ENCODE assay signal across 8 cellular contexts in the genomic region with DNA sequence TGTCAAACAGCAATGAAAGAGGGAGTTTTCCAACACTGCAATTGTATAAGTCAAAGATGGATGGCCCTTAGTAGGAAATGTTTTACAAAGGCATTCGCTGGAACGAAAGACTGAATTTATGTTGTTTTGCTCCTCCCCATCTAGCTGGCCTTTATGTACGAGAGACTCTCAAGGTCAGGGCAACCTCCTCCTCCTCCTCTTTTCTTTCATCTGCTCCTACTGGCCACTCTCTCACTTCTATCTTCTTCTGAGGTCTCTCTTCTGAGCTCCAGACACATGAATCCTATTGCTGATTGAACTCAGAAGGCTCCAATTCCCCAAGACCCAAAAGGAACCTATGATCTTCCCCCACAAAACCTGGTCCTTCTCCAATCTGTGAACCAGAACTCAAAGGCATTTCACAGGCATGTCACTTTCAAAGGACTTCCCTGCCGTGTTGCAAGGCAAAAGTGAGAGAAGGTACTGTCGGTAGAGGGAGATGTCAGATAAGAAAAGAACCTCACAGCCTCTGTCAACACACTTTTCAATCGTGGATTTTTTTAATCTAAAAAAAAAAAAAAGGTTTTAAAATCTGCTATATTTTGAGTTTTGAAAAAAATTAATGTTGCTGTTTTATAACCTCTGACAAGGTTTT. TPM values are rescaled to one million over a fixed set of nuclear protein-coding genes. Genes with fewer than 3 reads are reported as not detected.
DNase-seq lines count a peak whose midpoint lies in the region; ATAC-seq, FAIRE-seq and TF ChIP-seq lines count a peak whose summit lies in the region.

No MANE protein-coding gene starts in this region.

- H3K23ac ChIP-seq in H1 (ENCODE audit: insufficient read length) = no peak overlapping the region

- H2BK5ac ChIP-seq in H1 (ENCODE audit: low read depth, low read length) = no peak overlapping the region

- H3K36me3 ChIP-seq in H1 (ENCODE audit: control insufficient read depth in 2 of 4, insufficient read depth in 4 of 4, low read length in 3 of 4) = no peaks in the 10 kb centered on the region

- no peaks in the 10 kb centered on the region; a peak in 1 of 7 replicates for H3K4me1 ChIP-seq in H1 (replicated peaks in 1 of 4; ENCODE audit: control insufficient read depth in 3 of 4, insufficient read depth in 4 of 4, low read length in 3 of 4)

- H3K79me1 ChIP-seq in H1 (ENCODE audit: low read depth, low read length) = no peaks in the 10 kb centered on the region

- H4K8ac ChIP-seq in H1 (ENCODE audit: extremely low read depth, insufficient read depth, low read length) = no peak overlapping the region

- H3K9ac ChIP-seq in H1 (replicated peaks in 1 of 4; ENCODE audit: extremely low read depth in 1 of 4, low read depth in 3 of 4, low read length in 3 of 4) = no peak overlapping the region

- no peaks in the 10 kb centered on the region for H4K20me1 ChIP-seq in H1 (replicated peaks in 1 of 2; ENCODE audit: control insufficient read depth in 1 of 2, insufficient read depth in 2 of 2, low read length in 2 of 2)

- H3K9me3 ChIP-seq in H1 (ENCODE audit: insufficient read depth in 2 of 2, low read depth in 1 of 2, low read length in 1 of 2) = no peaks in the 10 kb centered on the region

- no peak overlapping the region for H4K5ac ChIP-seq in H1 (ENCODE audit: insufficient read length, low read depth, low read length)

- TF ChIP-seq RAD21 in H1 (IDR thresholded peaks at IDR 0.05 in 1 of 2, conservative IDR thresholded peaks at IDR 0.05 in 1 of 2; ENCODE audit: low read depth in 2 of 2, low read length in 2 of 2) = peak; percentile 73 to 78

- H3K79me2 ChIP-seq in H1 (ENCODE audit: control insufficient read depth in 1 of 2, insufficient read depth in 2 of 2, low read length in 2 of 2) = no peaks in the 10 kb centered on the region

- POLR2A ChIA-PET in H1 (lab: Charles Lee; ENCODE audit: partially characterized antibody) = no interaction called here

- H3K23me2 ChIP-seq in H1 (ENCODE audit: low read depth, low read length) = no peaks in the 10 kb centered on the region

- H2BK20ac ChIP-seq in H1 (ENCODE audit: low read length) = no peak overlapping the region

- H4K91ac ChIP-seq in H1 (replicated peaks; ENCODE audit: insufficient read length, low read length) = no peak overlapping the region

- H3K18ac ChIP-seq in H1 (ENCODE audit: extremely low read depth, low read length) = no peak overlapping the region

- H3K14ac ChIP-seq in H1 (ENCODE audit: insufficient read length) = no peak overlapping the region

- 64% methylated on average over 6 of the region's 6 CpGs; no CpG with 5 or more reads in 1 of the 2 experiments for WGBS in H1 (ENCODE audit: extremely low coverage in 1 of 2, insufficient coverage in 1 of 2, insufficient read length in 1 of 2, insufficient replicate concordance in 2 of 2, low coverage in 1 of 2, low lambda C conversion rate in 2 of 2, missing lambda C conversion rate in 1 of 2), 2 experiments

- no peaks in the 10 kb centered on the region for H3K27me3 ChIP-seq in H1 (replicated peaks in 1 of 4; ENCODE audit: control insufficient read depth in 3 of 4, extremely low read depth in 1 of 4, insufficient read depth in 3 of 4, low read length in 3 of 4)

- no peak overlapping the region for H2AFZ ChIP-seq in H1 (ENCODE audit: low read length)

- H2BK120ac ChIP-seq in H1 (replicated peaks; ENCODE audit: low read depth, low read length) = no peak overlapping the region

- peak in 2 of 3 experiments; percentile 41 to 47; a peak in 2 of 4 replicates for TF ChIP-seq CTCF in H1 (IDR thresholded peaks at IDR 0.05; ENCODE audit: control extremely low read depth in 1 of 3, insufficient read depth in 1 of 3, low read depth in 1 of 3, low read length in 3 of 3)

- no peak overlapping the region for H3K4me2 ChIP-seq in H1 (ENCODE audit: insufficient read depth in 1 of 2, low read depth in 2 of 2, low read length in 2 of 2)

- TF ChIP-seq POLR2A in H1 (IDR thresholded peaks at IDR 0.05; ENCODE audit: control extremely low read depth in 1 of 2, low read depth in 2 of 2, low read length in 2 of 2) = no peak

- no peak overlapping the region for H2BK12ac ChIP-seq in H1 (ENCODE audit: low read depth, low read length)

- TF ChIP-seq EP300 in H1 (IDR thresholded peaks at IDR 0.05; ENCODE audit: borderline replicate concordance in 1 of 2, low read depth in 2 of 2, low read length in 2 of 2) = no peak

- ATAC-seq in HG02642 (IDR thresholded peaks at IDR 0.05; ENCODE audit: poor library complexity, unreplicated experiment) (no peak), HG02798 (IDR thresholded peaks at IDR 0.05; ENCODE audit: poor library complexity, unreplicated experiment) (no peak)

- no peak overlapping the region for H3K4me3 ChIP-seq in H1 (ENCODE audit: extremely low read depth in 1 of 4, insufficient read depth in 2 of 4, low read depth in 3 of 4, low read length in 4 of 4)

- CTCF ChIA-PET in H1 (lab: Charles Lee; ENCODE audit: partially characterized antibody) = interaction anchor here (0.5 to 6.9 kb wide), 15 partner anchors 10 to 316 kb away, joined by 3 to 50 read pairs (median 3); no protein-coding TSS in a partner anchor

- H3K27ac ChIP-seq in H1 (ENCODE audit: low read depth, low read length) = no peak overlapping the region

- no peak overlapping the region for H3K4ac ChIP-seq in H1 (replicated peaks; ENCODE audit: insufficient read length, low read depth, low read length)

- no peak overlapping the region for H3K56ac ChIP-seq in H1 (replicated peaks; ENCODE audit: insufficient read length, low read depth, low read length)

- FAIRE-seq in H1 (lab: Jason Lieb, UNC) = peak; percentile 36

- DNase-seq in activated CD4-positive, alpha-beta T cell treated with anti-CD3 and anti-CD28 coated beads, Interleukin-2, amount 50 U/mL, for 1 hour = peak; percentile 4
- no peak for DNase-seq in activated CD4-positive, alpha-beta T cell treated with anti-CD3 and anti-CD28 coated beads for 4 hours
- DNase-seq in NCI-H69 (lab: John Stamatoyannopoulos, UW) (peak; percentile 83), H1 (ENCODE audit: low read depth in 1 of 2, low spot score in 2 of 2) (no peak), putamen (ENCODE audit: low spot score) (peak; percentile 33), NCI-H187 (lab: John Stamatoyannopoulos, UW) (no peak)

- no peak overlapping the region for H2AK5ac ChIP-seq in H1 (ENCODE audit: low read depth, low read length)

- no peak overlapping the region for H2BK15ac ChIP-seq in H1 (ENCODE audit: low read length)

TF ChIP-seq in H1, 55 proteins besides CTCF, POLR2A, EP300 and RAD21:
- TF ChIP-seq BRCA1 (IDR thresholded peaks at IDR 0.05; ENCODE audit: low read depth, low read length) (no peak), SIX5 (IDR thresholded peaks at IDR 0.05; ENCODE audit: low read depth, low read length) (no peak), SUZ12 (IDR thresholded peaks at IDR 0.05; ENCODE audit: low read length) (no peak), CBX5 (IDR thresholded peaks at IDR 0.05; ENCODE audit: low read depth, low read length) (no peak), BCL11A (IDR thresholded peaks at IDR 0.05; ENCODE audit: low read depth in 2 of 2, low read length in 2 of 2) (no peak), SAP30 (IDR thresholded peaks at IDR 0.05; ENCODE audit: insufficient read depth, insufficient replicate concordance, low read length) (no peak), TBP (IDR thresholded peaks at IDR 0.05; ENCODE audit: low read depth, low read length) (no peak), GABPA (IDR thresholded peaks at IDR 0.05; ENCODE audit: borderline replicate concordance, insufficient read depth, low read length) (no peak), CTBP2 (IDR thresholded peaks at IDR 0.05; ENCODE audit: borderline replicate concordance, insufficient read depth, insufficient read length, low read length) (no peak)

RNA-seq across cellular contexts. Expression of a gene that starts 28.5 kb away (rescaled TPM):
- 85.6 and 96.2 TPM in 2 replicates for total RNA-seq in H1 (2021; fragmentation: NEBNext Ultra II Directional; extraction: Animal tissue kit (Norgen Biotek cat#: 25700))
- polyA plus RNA-seq in H1 (2011; rRNA removed) = 13.4 and 18.8 TPM in 2 replicates
- 39.5 TPM for polyA plus RNA-seq in H1 (2011; cell fraction: cytosol; rRNA removed)
- 20.2 TPM for polyA plus RNA-seq in H1 (2011; cell fraction: nucleus; rRNA removed)
- 43.4 to 94.0 TPM (median 52.3 TPM) in 4 replicates for polyA plus RNA-seq in H1 (2012, experiment 1 of 2)
- 3.2 TPM for polyA plus RNA-seq in H1 (2012, experiment 2 of 2)
- polyA plus RNA-seq in H1 (2013, experiment 1 of 2) = 81.6 TPM
- polyA plus RNA-seq in H1 (2013, experiment 2 of 2) = 79.8 TPM
- 37.8 and 56.9 TPM in 2 replicates for polyA minus RNA-seq in H1 (2011; rRNA and poly(A)+ RNA removed)
- polyA minus RNA-seq in H1 (2011; cell fraction: cytosol; rRNA and poly(A)+ RNA removed) = 27.0 TPM
- 97.5 TPM for polyA minus RNA-seq in H1 (2011; cell fraction: nucleus; rRNA and poly(A)+ RNA removed)

Comparison
In these comparisons a context has a peak if more than half of its experiments do, and no peak if none do; other contexts are left out.
1. DNase-seq: peak in activated CD4-positive, alpha-beta T cell treated with anti-CD3 and anti-CD28 coated beads, Interleukin-2, amount 50 U/mL, for 1 hour (single experiment), NCI-H69 (single experiment) and putamen (single experiment); none in activated CD4-positive, alpha-beta T cell treated with anti-CD3 and anti-CD28 coated beads for 4 hours (0 of 2), H1 (0 of 2) and NCI-H187 (0 of 2).